In the genomic region with DNA sequence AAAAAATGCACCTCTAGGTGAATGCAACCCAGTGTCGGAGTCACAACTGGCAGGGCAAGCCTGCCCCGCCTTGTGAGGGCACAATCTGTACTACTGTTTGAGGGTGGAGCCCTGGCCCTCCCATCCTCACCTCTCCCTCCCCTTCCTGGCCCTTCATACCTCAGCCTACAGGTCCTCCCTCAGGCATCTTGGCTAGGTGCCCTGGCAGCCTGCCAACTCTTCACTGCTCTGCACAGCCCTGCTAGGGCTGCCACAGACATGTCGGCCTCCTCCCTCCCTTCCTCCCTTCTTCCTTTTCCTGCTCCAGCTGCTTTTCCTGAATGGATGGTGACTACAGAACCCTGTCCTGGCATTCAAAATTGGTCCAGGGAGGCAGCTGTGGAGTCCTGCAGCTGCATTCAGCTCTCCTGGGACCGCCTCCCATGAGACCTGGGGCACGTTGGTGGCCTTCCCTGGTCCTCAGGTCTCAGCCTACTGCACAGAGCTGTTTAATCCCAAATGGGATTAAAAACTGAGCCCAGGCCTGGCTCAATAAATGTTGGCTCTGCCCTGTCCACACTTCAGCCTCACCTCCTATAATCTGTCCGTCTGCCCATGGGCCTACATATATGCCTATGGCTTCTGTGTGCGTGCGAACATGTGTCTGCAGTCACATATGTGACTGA, we compare ENCODE assay signal across 9 cellular contexts. TPM values are rescaled to one million over a fixed set of nuclear protein-coding genes. Genes with fewer than 3 reads are reported as not detected.
A peak's percentile ranks its signal among the peaks of the same experiment; 100 is the strongest.
DNase-seq lines count a peak whose midpoint lies in the region; ATAC-seq, FAIRE-seq and TF ChIP-seq lines count a peak whose summit lies in the region.
"Had no signal": no experiment of that assay in that cellular context is flagged by ENCODE, and none has a peak within 500 bp of the region (broad histone marks: within the 10 kb centered on the region; RNA-seq: fewer than 3 reads in every experiment).

No MANE protein-coding gene starts in this region.

- H3K27me3 Mint-ChIP-seq in HFFc6 (ENCODE audit: insufficient read depth), result peaks cover 36% of the 10 kb centered on the region
- H3K27me3 Mint-ChIP-seq in activated T-helper 17 cell treated with anti-CD3 and anti-CD28 coated beads, Interleukin-2, amount 50 U/mL, for 72 hours, result peaks cover 39% of the 10 kb centered on the region

- FAIRE-seq in pancreas (lab: Jason Lieb, UNC), result no peak

- intact Hi-C loops in pancreas (cut with DNase I), result no loop called here

- ATAC-seq in pancreas, result peak; percentile 87 to 94 (median 91)
- ATAC-seq in activated T-helper 17 cell treated with anti-CD3 and anti-CD28 coated beads, Interleukin-2, amount 50 U/mL, for 72 hours (replicated peaks), result no peak
- no peak for ATAC-seq in HG02981 (IDR thresholded peaks at IDR 0.05; ENCODE audit: unreplicated experiment)
- no peak for ATAC-seq in HG03196 (IDR thresholded peaks at IDR 0.05; ENCODE audit: unreplicated experiment)

- no peaks in the 10 kb centered on the region for H3K9me3 Mint-ChIP-seq in HFFc6
- no peaks in the 10 kb centered on the region for H3K9me3 Mint-ChIP-seq in activated T-helper 17 cell treated with anti-CD3 and anti-CD28 coated beads, Interleukin-2, amount 50 U/mL, for 72 hours
- H3K9me3 Mint-ChIP-seq: nephron had no signal

- TF ChIP-seq CTCF in HFFc6 (IDR thresholded peaks at IDR 0.05) (no peak), pancreas (IDR thresholded peaks at IDR 0.05) (no peak)

- no peak overlapping the region for H3K27ac Mint-ChIP-seq in HFFc6
- H3K27ac Mint-ChIP-seq in activated T-helper 17 cell treated with anti-CD3 and anti-CD28 coated beads, Interleukin-2, amount 50 U/mL, for 72 hours, result no peak overlapping the region
- H3K27ac Mint-ChIP-seq: nephron had no signal

- WGBS in pancreas, 2 donors, result 60 to 63% methylated on average over 8 of the region's 8 CpGs

- H3K9me3 ChIP-seq in pancreas, result no peaks in the 10 kb centered on the region

- no peaks in the 10 kb centered on the region for H3K36me3 Mint-ChIP-seq in HFFc6 (ENCODE audit: low read depth)
- no peaks in the 10 kb centered on the region for H3K36me3 Mint-ChIP-seq in activated T-helper 17 cell treated with anti-CD3 and anti-CD28 coated beads, Interleukin-2, amount 50 U/mL, for 72 hours (ENCODE audit: low read depth)

- H3K27me3 ChIP-seq in pancreas, result no peaks in the 10 kb centered on the region

- no peak overlapping the region for H3K4me3 ChIP-seq in pancreas

- no peaks in the 10 kb centered on the region for H3K4me1 Mint-ChIP-seq in HFFc6 (ENCODE audit: low read depth)
- no peaks in the 10 kb centered on the region for H3K4me1 Mint-ChIP-seq in activated T-helper 17 cell treated with anti-CD3 and anti-CD28 coated beads, Interleukin-2, amount 50 U/mL, for 72 hours
- H3K4me1 Mint-ChIP-seq: nephron had no signal

- DNase-seq in HFFc6, result peak; percentile 3
- peak; percentile 87 for DNase-seq in NCI-H226
- peak; percentile 96 for DNase-seq in cerebellum (ENCODE audit: low spot score)
- peak; percentile 76 to 98 (median 92) for DNase-seq in pancreas
- DNase-seq in activated CD4-positive, CD25-positive, alpha-beta regulatory T cell treated with anti-CD3 and anti-CD28 coated beads, Interleukin-2, amount 50 U/mL, for 72 hours, result no peak

- no peak overlapping the region for H3K4me3 Mint-ChIP-seq in HFFc6
- no peak overlapping the region for H3K4me3 Mint-ChIP-seq in activated T-helper 17 cell treated with anti-CD3 and anti-CD28 coated beads, Interleukin-2, amount 50 U/mL, for 72 hours
- H3K4me3 Mint-ChIP-seq: nephron had no signal

- no peak overlapping the region for H3K27ac ChIP-seq in pancreas

- no peaks in the 10 kb centered on the region for H3K36me3 ChIP-seq in pancreas

- H3K4me1 ChIP-seq in pancreas, result no peaks in the 10 kb centered on the region

RNA-seq across cellular contexts. Expression of a gene that starts 52.7 kb away (rescaled TPM):
- not detected for total RNA-seq in HFFc6 (2021; fragmentation: NEBNext Ultra II Directional; extraction: Animal tissue kit (Norgen Biotek cat#: 25700))
- total RNA-seq in cerebellum (3.1 TPM), pancreas (1 to 10 TPM in 5 of 6 donors, under 1 TPM in 1; 0.97 to 5.3 (median 2.3) TPM)
- 10 to 100 TPM in 1 of 2 donors, 1 to 10 TPM in 1; 3.7 to 11.9 TPM for polyA plus RNA-seq in pancreas
- total RNA-seq in activated T-helper 17 cell treated with anti-CD3 and anti-CD28 coated beads, Interleukin-2, amount 50 U/mL, for 72 hours, result not detected

Comparison
In these comparisons a context has a peak if more than half of its experiments do, and no peak if none do; other contexts are left out.
1. ATAC-seq: peak in pancreas (4 of 4); none in activated T-helper 17 cell treated with anti-CD3 and anti-CD28 coated beads, Interleukin-2, amount 50 U/mL, for 72 hours (single experiment), HG02981 (single experiment) and HG03196 (single experiment).